Comparison of ENCODE assay signal across 1 cellular context in genomic region chrX:153637121-153638040, GRCh38.
TF ChIP-seq lines count a peak whose summit lies in the region.

No MANE protein-coding gene starts in this region.

TF ChIP-seq in HepG2, 621 proteins besides CTCF, POLR2A, EP300 and RAD21 (continues in another document):
- peak; percentile 26; the same call in 1 of the 2 replicates for TF ChIP-seq GATAD2A (CRISPR knock-in tag; IDR thresholded peaks at IDR 0.05)
- no peak for TF ChIP-seq KAT8 (CRISPR knock-in tag; IDR thresholded peaks at IDR 0.05)
- no peak for TF ChIP-seq TERF1 (CRISPR knock-in tag; IDR thresholded peaks at IDR 0.05)
- no peak for TF ChIP-seq FOXO1 (CRISPR knock-in tag; IDR thresholded peaks at IDR 0.05)
- no peak for TF ChIP-seq SRSF4 (IDR thresholded peaks at IDR 0.05; ENCODE audit: low read depth, low read length, poor library complexity, severe bottlenecking)
- TF ChIP-seq ZNF839 (CRISPR knock-in tag; IDR thresholded peaks at IDR 0.05; ENCODE audit: borderline replicate concordance): no peak
- no peak for TF ChIP-seq ZNF451 (CRISPR knock-in tag; IDR thresholded peaks at IDR 0.05)
- TF ChIP-seq SAP130 (CRISPR knock-in tag; IDR thresholded peaks at IDR 0.05; ENCODE audit: low read depth): peak; percentile 39; the same call in 1 of the 2 replicates
- TF ChIP-seq ARHGAP35 (CRISPR knock-in tag; IDR thresholded peaks at IDR 0.05; ENCODE audit: borderline replicate concordance): no peak
- no peak for TF ChIP-seq CCAR2 (optimal IDR thresholded peaks at IDR 0.05; ENCODE audit: low read depth, low read length)
- no peak for TF ChIP-seq PITX1 (CRISPR knock-in tag; IDR thresholded peaks at IDR 0.05)
- TF ChIP-seq FOXA1 (IDR thresholded peaks at IDR 0.05): no peak
- peak; percentile 30 for TF ChIP-seq FOXA1 (CRISPR knock-in tag; IDR thresholded peaks at IDR 0.05)
- TF ChIP-seq CEBPZ (IDR thresholded peaks at IDR 0.05; ENCODE audit: low read length): no peak
- peak; percentile 30; the same call in 1 of the 2 replicates for TF ChIP-seq ETV5 (CRISPR knock-in tag; IDR thresholded peaks at IDR 0.05; ENCODE audit: borderline replicate concordance)
- TF ChIP-seq DMAP1 (CRISPR knock-in tag; IDR thresholded peaks at IDR 0.05): no peak
- TF ChIP-seq ARID5B (CRISPR knock-in tag; IDR thresholded peaks at IDR 0.05): peak; percentile 25; the same call in 1 of the 2 replicates
- TF ChIP-seq ZUFSP (CRISPR knock-in tag; IDR thresholded peaks at IDR 0.05; ENCODE audit: borderline replicate concordance): no peak
- no peak for TF ChIP-seq ARID2 (CRISPR knock-in tag; IDR thresholded peaks at IDR 0.05; ENCODE audit: borderline replicate concordance)
- TF ChIP-seq NCOR1 (IDR thresholded peaks at IDR 0.05; ENCODE audit: borderline replicate concordance, low read length): no peak
- no peak for TF ChIP-seq ZNF639 (CRISPR knock-in tag; conservative IDR thresholded peaks at IDR 0.05)
- no peak for TF ChIP-seq ZNF556 (CRISPR knock-in tag; IDR thresholded peaks at IDR 0.05; ENCODE audit: borderline replicate concordance)
- TF ChIP-seq KLF6 (CRISPR knock-in tag; IDR thresholded peaks at IDR 0.05): no peak
- TF ChIP-seq ZNF800 (CRISPR knock-in tag; IDR thresholded peaks at IDR 0.05): no peak
- peak; percentile 44; the same call in 1 of the 2 replicates for TF ChIP-seq NR2C2 (CRISPR knock-in tag; IDR thresholded peaks at IDR 0.05; ENCODE audit: borderline replicate concordance)
- no peak for TF ChIP-seq LCORL (IDR thresholded peaks at IDR 0.05)
- peak; percentile 46; the same call in 1 of the 2 replicates for TF ChIP-seq LCORL (CRISPR knock-in tag; IDR thresholded peaks at IDR 0.05)
- TF ChIP-seq SATB2 (CRISPR knock-in tag; IDR thresholded peaks at IDR 0.05): no peak
- no peak for TF ChIP-seq ASH2L (IDR thresholded peaks at IDR 0.05; ENCODE audit: insufficient read length, low read depth, low read length)
- peak; percentile 32; the same call in 1 of the 2 replicates for TF ChIP-seq ZFP91 (CRISPR knock-in tag; IDR thresholded peaks at IDR 0.05; ENCODE audit: borderline replicate concordance)
- no peak for TF ChIP-seq SOX6 (IDR thresholded peaks at IDR 0.05)
- TF ChIP-seq SOX6 (CRISPR knock-in tag; IDR thresholded peaks at IDR 0.05): peak; percentile 40; the same call in 1 of the 2 replicates
- no peak for TF ChIP-seq FOSL1 (CRISPR knock-in tag; IDR thresholded peaks at IDR 0.05; ENCODE audit: borderline replicate concordance)
- no peak; the same call in 1 of the 2 replicates for TF ChIP-seq TARDBP (CRISPR knock-in tag; IDR thresholded peaks at IDR 0.05)
- no peak for TF ChIP-seq FLYWCH1 (CRISPR knock-in tag; IDR thresholded peaks at IDR 0.05)
- TF ChIP-seq TAF1 (CRISPR knock-in tag; IDR thresholded peaks at IDR 0.05): 0 out of 2 replicates have a peak, but pooled peaks have one; percentile 19
- no peak for TF ChIP-seq ZNF343 (CRISPR knock-in tag; IDR thresholded peaks at IDR 0.05)
- TF ChIP-seq DRAP1 (CRISPR knock-in tag; IDR thresholded peaks at IDR 0.05): peak; percentile 18; the same call in 1 of the 2 replicates
- TF ChIP-seq HDAC2 (CRISPR knock-in tag; IDR thresholded peaks at IDR 0.05): peak; percentile 38; the same call in 1 of the 2 replicates
- TF ChIP-seq ZNF296 (CRISPR knock-in tag; conservative IDR thresholded peaks at IDR 0.05): no peak
- no peak for TF ChIP-seq PHF8 (CRISPR knock-in tag; IDR thresholded peaks at IDR 0.05)
- TF ChIP-seq ZNF329 (CRISPR knock-in tag; IDR thresholded peaks at IDR 0.05; ENCODE audit: low read depth): no peak
- TF ChIP-seq ZGPAT (CRISPR knock-in tag; IDR thresholded peaks at IDR 0.05): 0 out of 2 replicates have a peak, but pooled peaks have one; percentile 36
- TF ChIP-seq ZNF18 (CRISPR knock-in tag; IDR thresholded peaks at IDR 0.05; ENCODE audit: insufficient replicate concordance): no peak
- no peak for TF ChIP-seq RAD51 (IDR thresholded peaks at IDR 0.05; ENCODE audit: borderline replicate concordance)
- no peak for TF ChIP-seq PHF5A (CRISPR knock-in tag; IDR thresholded peaks at IDR 0.05; ENCODE audit: low read depth, unreplicated experiment)
- TF ChIP-seq SIN3B (IDR thresholded peaks at IDR 0.05; ENCODE audit: low read length): no peak
- no peak for TF ChIP-seq MYC (CRISPR knock-in tag; IDR thresholded peaks at IDR 0.05; ENCODE audit: borderline replicate concordance)
